In the genomic region with DNA sequence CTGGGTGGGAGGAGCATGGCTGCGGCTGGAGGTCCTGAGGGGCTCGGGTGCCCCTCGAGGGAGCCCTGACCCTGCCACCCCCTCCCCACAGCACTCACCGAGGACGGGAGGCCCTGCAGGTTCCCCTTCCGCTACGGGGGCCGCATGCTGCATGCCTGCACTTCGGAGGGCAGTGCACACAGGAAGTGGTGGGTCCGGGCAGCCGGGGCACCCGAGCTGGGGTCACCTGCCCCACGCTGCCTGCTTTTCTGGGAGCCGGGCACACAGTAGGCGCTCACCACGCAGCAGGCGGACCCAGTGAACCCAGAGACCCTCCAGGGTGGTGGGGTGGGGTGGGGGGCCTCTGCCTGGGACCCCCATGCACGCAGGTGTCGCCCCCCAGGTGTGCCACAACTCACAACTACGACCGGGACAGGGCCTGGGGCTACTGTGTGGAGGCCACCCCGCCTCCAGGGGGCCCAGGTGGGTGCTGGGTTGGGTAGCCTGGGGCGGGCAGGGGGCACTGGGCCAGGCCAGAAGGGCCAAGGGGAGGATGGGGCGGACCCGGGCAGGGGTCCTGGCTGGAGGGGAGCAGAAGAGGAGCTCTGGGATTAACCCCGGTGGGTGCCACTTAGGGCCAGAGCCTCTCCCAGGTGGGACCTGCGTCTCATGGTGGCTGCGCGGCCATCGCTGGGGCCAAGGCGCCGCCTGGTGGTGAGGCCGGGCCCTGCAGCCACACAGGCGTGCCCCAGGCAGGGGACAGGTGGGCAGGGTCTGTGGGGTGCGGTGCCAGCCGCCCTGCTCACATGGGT, we compare ENCODE assay signal across 8 cellular contexts. TPM values are rescaled to one million over a fixed set of nuclear protein-coding genes. Genes with fewer than 3 reads are reported as not detected.
DNase-seq lines count a peak whose midpoint lies in the region; ATAC-seq, FAIRE-seq and TF ChIP-seq lines count a peak whose summit lies in the region.

No MANE protein-coding gene starts in this region.

- H3K27me3 ChIP-seq in testis, result no peaks in the 10 kb centered on the region

- no peaks in the 10 kb centered on the region for H3K9me3 Mint-ChIP-seq in naive thymus-derived CD8-positive, alpha-beta T cell

- TF ChIP-seq CTCF in NB4 (IDR thresholded peaks at IDR 0.05; ENCODE audit: low read depth, low read length), result peak; percentile 96
- peak; percentile 95 to 96 (median 96) for TF ChIP-seq CTCF in testis (IDR thresholded peaks at IDR 0.05)

- H3K36me3 Mint-ChIP-seq in naive thymus-derived CD8-positive, alpha-beta T cell, result no peaks in the 10 kb centered on the region

- ATAC-seq in naive thymus-derived CD8-positive, alpha-beta T cell, result peak; percentile 84 to 91

- no peak overlapping the region for H3K27ac ChIP-seq in testis

- DNase-seq in AML-193 (lab: John Stamatoyannopoulos, UW), result peak; percentile 20 to 35
- peak; percentile 98 for DNase-seq in GM19239 (ENCODE audit: insufficient read length, low spot score)
- peak; percentile 75 for DNase-seq in NB4 (ENCODE audit: low read depth)
- peak; percentile 48 to 54 for DNase-seq in activated CD4-positive, alpha-beta T cell treated with anti-CD3 and anti-CD28 coated beads, Interleukin-2, amount 50 U/mL, for 4 hours
- DNase-seq in effector CD4-positive, alpha-beta T cell, result peak; percentile 56
- DNase-seq in naive thymus-derived CD8-positive, alpha-beta T cell, result peak in 9 of 10 donors; percentile 42 to 75 (median 70)
- DNase-seq in testis, result peak; percentile 42
- no peak for DNase-seq in NK-92 treated with Interleukin-12 subunit alpha and Interleukin-12 subunit beta, amount 100 ng/mL, for 24 hours (lab: John Stamatoyannopoulos, UW)

- no peak overlapping the region for H3K4me3 ChIP-seq in NB4 (ENCODE audit: low read depth, low read length)
- no peak overlapping the region for H3K4me3 ChIP-seq in testis

- H3K27me3 Mint-ChIP-seq in naive thymus-derived CD8-positive, alpha-beta T cell, result no peaks in the 10 kb centered on the region

- intact Hi-C loops in testis (cut with DNase I; ENCODE audit: low total_unique reads), result loop anchor here (5.0 kb wide), 1 partner anchor 96 kb away; no protein-coding TSS in a partner anchor

- H3K36me3 ChIP-seq in testis (ENCODE audit: low read depth, missing control alignments), result no peaks in the 10 kb centered on the region

- no peaks in the 10 kb centered on the region for H3K9me3 ChIP-seq in testis

- peaks cover 2% of the 10 kb centered on the region for H3K4me1 ChIP-seq in testis

- H3K4me3 Mint-ChIP-seq in naive thymus-derived CD8-positive, alpha-beta T cell, result no peak overlapping the region

- no peak overlapping the region for H3K27ac Mint-ChIP-seq in naive thymus-derived CD8-positive, alpha-beta T cell

- peak; percentile 72 for FAIRE-seq in GM19239 (lab: Jason Lieb, UNC)

- POLR2A ChIA-PET in naive thymus-derived CD8-positive, alpha-beta T cell (lab: Charles Lee), result no interaction called here

- TF ChIP-seq POLR2A in NB4 (IDR thresholded peaks at IDR 0.05; ENCODE audit: extremely low read depth, insufficient read length) (no peak), testis (IDR thresholded peaks at IDR 0.05) (no peak)

- no peaks in the 10 kb centered on the region for H3K4me1 Mint-ChIP-seq in naive thymus-derived CD8-positive, alpha-beta T cell

- WGBS in testis, 2 donors, result 75% methylated on average over 33 of the region's 36 CpGs; no CpG with 5 or more reads in 1 of the 2 donors

RNA-seq across cellular contexts. Expression of gene HGFAC, which starts 1.4 kb away (rescaled TPM):
- not detected for total RNA-seq in naive thymus-derived CD8-positive, alpha-beta T cell
- not detected for polyA plus RNA-seq in naive thymus-derived CD8-positive, alpha-beta T cell
- 10 to 100 TPM; 16.8 to 72.3 TPM for total RNA-seq in testis
- 15.5 TPM for polyA plus RNA-seq in testis (ENCODE audit: insufficient read depth, low read depth, low replicate concordance)

RNA-seq across cellular contexts. Expression of gene DOK7, which starts 20.0 kb away (rescaled TPM):
- total RNA-seq in naive thymus-derived CD8-positive, alpha-beta T cell, result not detected
- polyA plus RNA-seq in naive thymus-derived CD8-positive, alpha-beta T cell, result under 1 TPM in 1 of 3 donors, not detected in 2; 0.49 TPM
- 10 to 100 TPM; 22.9 to 29.5 TPM for total RNA-seq in testis
- polyA plus RNA-seq in testis (ENCODE audit: insufficient read depth, low read depth, low replicate concordance), result 9.3 TPM

Comparison
In these comparisons a context has a peak if more than half of its experiments do, and no peak if none do; other contexts are left out.
1. RNA of gene HGFAC, which starts 1.4 kb away (total RNA-seq): 16.8 to 72.3 TPM in testis; not detected in naive thymus-derived CD8-positive, alpha-beta T cell; every median in the first group is over 10 times any median in the second.
2. RNA of gene DOK7, which starts 20.0 kb away (total RNA-seq): 22.9 to 29.5 TPM in testis; not detected in naive thymus-derived CD8-positive, alpha-beta T cell; every median in the first group is over 10 times any median in the second.